ENCODE assay signal across 31 cellular contexts in genomic region chr16:53175118-53175517, GRCh38.
"Had no signal": no experiment of that assay in that cellular context is flagged by ENCODE, and none has a peak within 500 bp of the region (broad histone marks: within the 10 kb centered on the region; RNA-seq: fewer than 3 reads in every experiment).

No MANE protein-coding gene starts in this region.

- H3K36me3 Mint-ChIP-seq: activated CD4-positive, alpha-beta memory T cell treated with anti-CD3 and anti-CD28 coated beads for 36 hours; activated naive CD4-positive, alpha-beta T cell treated with anti-CD3 and anti-CD28 coated beads, Interleukin-2, amount 50 U/mL, for 72 hours had no signal

- H3K9me3 Mint-ChIP-seq: activated B cell treated with CpG ODN at 0.5 μM for 24 hours; activated CD4-positive, alpha-beta memory T cell treated with anti-CD3 and anti-CD28 coated beads for 36 hours; activated CD4-positive, alpha-beta T cell treated with anti-CD3 and anti-CD28 coated beads, Interleukin-2, amount 10 ng/mL, durations not matched to agents 24 days and 14 days; activated naive CD4-positive, alpha-beta T cell treated with anti-CD3 and anti-CD28 coated beads, Interleukin-2, amount 10 ng/mL, durations not matched to agents 7 days and 5 days; activated naive CD4-positive, alpha-beta T cell treated with anti-CD3 and anti-CD28 coated beads, Interleukin-2, amount 50 U/mL, for 72 hours; activated naive CD8-positive, alpha-beta T cell treated with anti-CD3 and anti-CD28 coated beads, Interleukin-2, amount 10 ng/mL, durations not matched to agents 7 days and 5 days; activated T-cell treated with anti-CD3 and anti-CD28 coated beads, Interleukin-2, amount 50 U/mL, for 24 hours; activated T-cell treated with anti-CD3 and anti-CD28 coated beads, Interleukin-2, amount 50 U/mL, for 72 hours; endodermal cell; T-helper 2 cell treated with Interferon-gamma antibody and Interleukin-4, amounts not matched to agents 5 μg/mL and 100 μg/mL, for 36 hours had no signal

- H3K4me1 Mint-ChIP-seq: activated CD4-positive, alpha-beta T cell treated with anti-CD3 and anti-CD28 coated beads, Interleukin-2, amount 10 ng/mL, durations not matched to agents 24 days and 14 days; activated CD8-positive, alpha-beta memory T cell treated with anti-CD3 and anti-CD28 coated beads, Interleukin-2, amount 10 ng/mL, durations not matched to agents 7 days and 5 days; activated naive CD4-positive, alpha-beta T cell treated with anti-CD3 and anti-CD28 coated beads, Interleukin-2, amount 10 ng/mL, durations not matched to agents 7 days and 5 days; endodermal cell had no signal

- H3K36me3 ChIP-seq: ascending aorta, colonic mucosa, gastroesophageal sphincter, WERI-Rb-1 had no signal

- H3K27me3 ChIP-seq: ascending aorta, brain microvascular endothelial cell, colonic mucosa, esophagus squamous epithelium, gastroesophageal sphincter, heart right ventricle had no signal

- ATAC-seq: activated CD4-positive, CD25-positive, alpha-beta regulatory T cell treated with anti-CD3 and anti-CD28 coated beads, Interleukin-2, amount 50 U/mL, for 24 hours; activated CD8-positive, alpha-beta memory T cell treated with anti-CD3 and anti-CD28 coated beads, Interleukin-2, amount 10 ng/mL, durations not matched to agents 7 days and 5 days; activated CD8-positive, alpha-beta T cell treated with anti-CD3 and anti-CD28 coated beads, Interleukin-2, amount 10 ng/mL, durations not matched to agents 7 days and 5 days; activated naive CD4-positive, alpha-beta T cell treated with anti-CD3 and anti-CD28 coated beads, Interleukin-2, amount 50 U/mL, for 72 hours; activated T-cell treated with anti-CD3 and anti-CD28 coated beads, Interleukin-2, amount 50 U/mL, for 72 hours; gastroesophageal sphincter; heart right ventricle; T-helper 17 cell had no signal

- H3K4me1 ChIP-seq: ascending aorta, colonic mucosa had no signal

- H3K27me3 Mint-ChIP-seq: activated B cell treated with CpG ODN at 0.5 μM for 24 hours; activated CD4-positive, alpha-beta memory T cell treated with anti-CD3 and anti-CD28 coated beads for 36 hours; activated CD4-positive, alpha-beta T cell treated with anti-CD3 and anti-CD28 coated beads, Interleukin-2, amount 10 ng/mL, durations not matched to agents 24 days and 14 days; activated CD8-positive, alpha-beta memory T cell treated with anti-CD3 and anti-CD28 coated beads, Interleukin-2, amount 10 ng/mL, durations not matched to agents 7 days and 5 days; activated naive CD4-positive, alpha-beta T cell treated with anti-CD3 and anti-CD28 coated beads, Interleukin-2, amount 10 ng/mL, durations not matched to agents 7 days and 5 days; activated naive CD8-positive, alpha-beta T cell treated with anti-CD3 and anti-CD28 coated beads, Interleukin-2, amount 10 ng/mL, durations not matched to agents 7 days and 5 days; activated T-cell treated with anti-CD3 and anti-CD28 coated beads, Interleukin-2, amount 50 U/mL, for 24 hours; T-helper 17 cell had no signal

- H3K4me3 ChIP-seq: ascending aorta, colonic mucosa, esophagus squamous epithelium, gastroesophageal sphincter, heart right ventricle had no signal

- H3K9me3 ChIP-seq: ascending aorta, colonic mucosa, esophagus squamous epithelium, gastroesophageal sphincter, heart right ventricle had no signal

- H3K4me3 Mint-ChIP-seq: activated B cell treated with CpG ODN at 0.5 μM for 24 hours; activated CD4-positive, alpha-beta memory T cell treated with anti-CD3 and anti-CD28 coated beads for 36 hours; activated CD4-positive, alpha-beta T cell treated with anti-CD3 and anti-CD28 coated beads, Interleukin-2, amount 10 ng/mL, durations not matched to agents 24 days and 14 days; activated CD8-positive, alpha-beta memory T cell treated with anti-CD3 and anti-CD28 coated beads, Interleukin-2, amount 10 ng/mL, durations not matched to agents 7 days and 5 days; activated CD8-positive, alpha-beta T cell treated with anti-CD3 and anti-CD28 coated beads, Interleukin-2, amount 10 ng/mL, durations not matched to agents 7 days and 5 days; activated naive CD4-positive, alpha-beta T cell treated with anti-CD3 and anti-CD28 coated beads, Interleukin-2, amount 10 ng/mL, durations not matched to agents 7 days and 5 days; activated naive CD8-positive, alpha-beta T cell treated with anti-CD3 and anti-CD28 coated beads, Interleukin-2, amount 10 ng/mL, durations not matched to agents 7 days and 5 days; activated T-cell treated with anti-CD3 and anti-CD28 coated beads, Interleukin-2, amount 50 U/mL, for 24 hours; activated T-cell treated with anti-CD3 and anti-CD28 coated beads, Interleukin-2, amount 50 U/mL, for 72 hours; endodermal cell; T-helper 17 cell; T-helper 2 cell treated with Interferon-gamma antibody and Interleukin-4, amounts not matched to agents 5 μg/mL and 100 μg/mL, for 36 hours had no signal

- DNase-seq: activated B cell treated with CpG ODN at 0.5 μM for 24 hours; activated CD4-positive, alpha-beta memory T cell treated with anti-CD3 and anti-CD28 coated beads for 36 hours; activated CD4-positive, alpha-beta T cell treated with anti-CD3 and anti-CD28 coated beads, Interleukin-2, amount 10 ng/mL, durations not matched to agents 24 days and 14 days; activated CD8-positive, alpha-beta memory T cell treated with anti-CD3 and anti-CD28 coated beads, Interleukin-2, amount 10 ng/mL, durations not matched to agents 7 days and 5 days; activated CD8-positive, alpha-beta memory T cell treated with anti-CD3 and anti-CD28 coated beads, Interleukin-2, amount 50 U/mL, for 4 hours; activated CD8-positive, alpha-beta T cell treated with anti-CD3 and anti-CD28 coated beads, Interleukin-2, amount 10 ng/mL, durations not matched to agents 7 days and 5 days; activated gamma-delta T cell; activated naive CD4-positive, alpha-beta T cell; activated naive CD4-positive, alpha-beta T cell treated with anti-CD3 and anti-CD28 coated beads, Interleukin-2, amount 10 ng/mL, durations not matched to agents 7 days and 5 days; activated naive CD8-positive, alpha-beta T cell treated with anti-CD3 and anti-CD28 coated beads, Interleukin-2, amount 10 ng/mL, durations not matched to agents 7 days and 5 days; activated T-cell treated with anti-CD3 and anti-CD28 coated beads, Interleukin-2, amount 50 U/mL, for 24 hours; activated T-cell treated with anti-CD3 and anti-CD28 coated beads, Interleukin-2, amount 50 U/mL, for 72 hours; brain microvascular endothelial cell; caudate nucleus; cerebellar nuclear complex; colonic mucosa; effector memory CD4-positive, alpha-beta T cell; endodermal cell; erythroblast; esophagus squamous epithelium; foreskin melanocyte; heart right ventricle; T-helper 1 cell; T-helper 17 cell; T1000; WERI-Rb-1 had no signal

- H3K27ac Mint-ChIP-seq: activated B cell treated with CpG ODN at 0.5 μM for 24 hours; activated CD4-positive, alpha-beta memory T cell treated with anti-CD3 and anti-CD28 coated beads for 36 hours; activated CD4-positive, alpha-beta T cell treated with anti-CD3 and anti-CD28 coated beads, Interleukin-2, amount 10 ng/mL, durations not matched to agents 24 days and 14 days; activated CD8-positive, alpha-beta memory T cell treated with anti-CD3 and anti-CD28 coated beads, Interleukin-2, amount 10 ng/mL, durations not matched to agents 7 days and 5 days; activated CD8-positive, alpha-beta T cell treated with anti-CD3 and anti-CD28 coated beads, Interleukin-2, amount 10 ng/mL, durations not matched to agents 7 days and 5 days; activated naive CD4-positive, alpha-beta T cell treated with anti-CD3 and anti-CD28 coated beads, Interleukin-2, amount 10 ng/mL, durations not matched to agents 7 days and 5 days; activated naive CD4-positive, alpha-beta T cell treated with anti-CD3 and anti-CD28 coated beads, Interleukin-2, amount 50 U/mL, for 72 hours; activated naive CD8-positive, alpha-beta T cell treated with anti-CD3 and anti-CD28 coated beads, Interleukin-2, amount 10 ng/mL, durations not matched to agents 7 days and 5 days; activated T-cell treated with anti-CD3 and anti-CD28 coated beads, Interleukin-2, amount 50 U/mL, for 24 hours; activated T-cell treated with anti-CD3 and anti-CD28 coated beads, Interleukin-2, amount 50 U/mL, for 72 hours; endodermal cell; T-helper 17 cell; T-helper 2 cell treated with Interferon-gamma antibody and Interleukin-4, amounts not matched to agents 5 μg/mL and 100 μg/mL, for 36 hours had no signal

- H3K27ac ChIP-seq: ascending aorta, brain microvascular endothelial cell, colonic mucosa, esophagus squamous epithelium, gastroesophageal sphincter, heart right ventricle, WERI-Rb-1 had no signal
